ENCODE assay signal across 8 cellular contexts in genomic region chr12:95217377-95218163, GRCh38. TPM values are rescaled to one million over a fixed set of nuclear protein-coding genes. Genes with fewer than 3 reads are reported as not detected.
A peak's percentile ranks its signal among the peaks of the same experiment; 100 is the strongest.
DNase-seq lines count a peak whose midpoint lies in the region; ATAC-seq and TF ChIP-seq lines count a peak whose summit lies in the region.

TSS of gene FGD6 (minus strand) at chr12:95217467. CDS start at chr12:95217240, 227 bp downstream.
TSS of gene VEZT (plus strand) at chr12:95217807. CDS start at chr12:95217851, 44 bp downstream.

- peaks cover 31% of the 10 kb centered on the region for H3K4me1 Mint-ChIP-seq in activated CD4-positive, alpha-beta T cell treated with anti-CD3 and anti-CD28 coated beads for 36 hours

- CTCF ChIA-PET in activated CD4-positive, alpha-beta T cell treated with anti-CD3 and anti-CD28 coated beads for 36 hours (lab: Charles Lee), result interaction anchor here (0.6 to 1.8 kb wide), 9 partner anchors 9 to 322 kb away, joined by 3 to 5 read pairs (median 3); no protein-coding TSS in a partner anchor

- ATAC-seq in HG03439 (IDR thresholded peaks at IDR 0.05; ENCODE audit: unreplicated experiment), result peak; percentile 94
- ATAC-seq in activated CD4-positive, alpha-beta T cell treated with anti-CD3 and anti-CD28 coated beads for 36 hours, result peak; percentile 95

- H3K4me3 Mint-ChIP-seq in activated CD4-positive, alpha-beta T cell treated with anti-CD3 and anti-CD28 coated beads for 36 hours, result peak within 1 kb of the TSS; percentile 86

- peaks cover 13% of the 10 kb centered on the region for H3K36me3 Mint-ChIP-seq in activated CD4-positive, alpha-beta T cell treated with anti-CD3 and anti-CD28 coated beads for 36 hours (ENCODE audit: low read depth)

- H3K27me3 ChIP-seq in BE2C (no peaks in the 10 kb centered on the region), kidney epithelial cell (ENCODE audit: control insufficient read depth, insufficient read depth, low read length) (no peaks in the 10 kb centered on the region)

- no peaks in the 10 kb centered on the region for H3K9me3 Mint-ChIP-seq in activated CD4-positive, alpha-beta T cell treated with anti-CD3 and anti-CD28 coated beads for 36 hours (ENCODE audit: low read depth)

- peak within 1 kb of the TSS; percentile 93 for H3K27ac Mint-ChIP-seq in activated CD4-positive, alpha-beta T cell treated with anti-CD3 and anti-CD28 coated beads for 36 hours

- TF ChIP-seq CTCF in BE2C (IDR thresholded peaks at IDR 0.05; ENCODE audit: low read depth, low read length) (peak; percentile 56), kidney epithelial cell (IDR thresholded peaks at IDR 0.05; ENCODE audit: insufficient read depth, low read length, poor library complexity, severe bottlenecking) (peak; percentile 63)

- H3K9me3 ChIP-seq in BE2C, result no peaks in the 10 kb centered on the region

- H3K4me3 ChIP-seq in BE2C (ENCODE audit: low read depth, low read length) (peak within 1 kb of the TSS; percentile 93), kidney epithelial cell (ENCODE audit: low read depth, low read length) (peak within 1 kb of the TSS; percentile 94)

- intact Hi-C loops in activated CD4-positive, alpha-beta T cell treated with anti-CD3 and anti-CD28 coated beads for 36 hours (cut with DNase I, micrococcal nuclease), result loop anchor here (1.0 to 5.0 kb wide), 16 partner anchors 100 to 1840 kb away; partner anchors contain the start of genes METAP2 (in 2 of the 2), NDUFA12 (in 2 of the 2), NR2C1 (in 2 of the 2) and SNRPF (in 2 of the 2)

- peak; percentile 77 for TF ChIP-seq POLR2A in GM19193 (IDR thresholded peaks at IDR 0.05; ENCODE audit: extremely low read depth, insufficient read depth, insufficient read length)

- peak; percentile 99 for DNase-seq in BE2C
- peak; percentile 99 for DNase-seq in NCI-H510A (lab: John Stamatoyannopoulos, UW)
- peak; percentile 98 for DNase-seq in activated CD4-positive, alpha-beta T cell treated with anti-CD3 and anti-CD28 coated beads for 36 hours
- DNase-seq in kidney epithelial cell (ENCODE audit: low read depth), result peak; percentile 97
- peak; percentile 94 to 96 for DNase-seq in stimulated activated CD4-positive, alpha-beta T cell treated with anti-CD3 and anti-CD28 coated beads, Interleukin-15, amount 100 ng/mL, for 48 hours (ENCODE audit: low read depth in 2 of 2)

- POLR2A ChIA-PET in activated CD4-positive, alpha-beta T cell treated with anti-CD3 and anti-CD28 coated beads for 36 hours (lab: Charles Lee), result interaction anchor here (0.5 to 1.5 kb wide), 7 partner anchors 22 to 422 kb away, joined by 3 to 8 read pairs (median 5); partner anchors contain the start of genes METAP2 and NR2C1

- peaks cover 3% of the 10 kb centered on the region for H3K27me3 Mint-ChIP-seq in activated CD4-positive, alpha-beta T cell treated with anti-CD3 and anti-CD28 coated beads for 36 hours

- H3K36me3 ChIP-seq in BE2C (no peaks in the 10 kb centered on the region), kidney epithelial cell (ENCODE audit: control insufficient read depth, insufficient read depth, low read length) (no peaks in the 10 kb centered on the region)

- peak within 1 kb of the TSS; percentile 94 for H3K27ac ChIP-seq in cingulate gyrus (ENCODE audit: low read depth, low read length)

- peaks cover 4% of the 10 kb centered on the region; the same call in 1 of the 2 replicates for H3K4me1 ChIP-seq in BE2C

RNA-seq across cellular contexts. Expression of gene FGD6, which starts in this region (rescaled TPM):
- 2.4 TPM for polyA plus RNA-seq in BE2C (2012; ENCODE audit: insufficient read depth, insufficient read length, low read depth)
- 1 to 10 TPM; 1.1 to 1.3 TPM for total RNA-seq in activated CD4-positive, alpha-beta T cell treated with anti-CD3 and anti-CD28 coated beads for 36 hours
- total RNA-seq in kidney epithelial cell, result 31.5 and 40.9 TPM in 2 replicates

RNA-seq across cellular contexts. Expression of gene VEZT, which starts in this region (rescaled TPM):
- polyA plus RNA-seq in BE2C (2012; ENCODE audit: insufficient read depth, insufficient read length, low read depth), result 48.4 TPM
- 10 to 100 TPM; 55.8 to 72.7 TPM for total RNA-seq in activated CD4-positive, alpha-beta T cell treated with anti-CD3 and anti-CD28 coated beads for 36 hours
- total RNA-seq in kidney epithelial cell, result 82.6 and 82.7 TPM in 2 replicates

Comparison
In these comparisons a context has a peak if more than half of its experiments do, and no peak if none do; other contexts are left out.
1. Peak in every context shown above with its lines: DNase-seq, ATAC-seq, H3K4me3 ChIP-seq and H3K27ac ChIP-seq.
2. RNA of gene FGD6 (total RNA-seq): 31.5 to 40.9 TPM in kidney epithelial cell; 1.1 to 1.3 TPM in activated CD4-positive, alpha-beta T cell treated with anti-CD3 and anti-CD28 coated beads for 36 hours; every median in the first group is over 10 times any median in the second.